ENCODE assay signal across 34 cellular contexts in the genomic region with DNA sequence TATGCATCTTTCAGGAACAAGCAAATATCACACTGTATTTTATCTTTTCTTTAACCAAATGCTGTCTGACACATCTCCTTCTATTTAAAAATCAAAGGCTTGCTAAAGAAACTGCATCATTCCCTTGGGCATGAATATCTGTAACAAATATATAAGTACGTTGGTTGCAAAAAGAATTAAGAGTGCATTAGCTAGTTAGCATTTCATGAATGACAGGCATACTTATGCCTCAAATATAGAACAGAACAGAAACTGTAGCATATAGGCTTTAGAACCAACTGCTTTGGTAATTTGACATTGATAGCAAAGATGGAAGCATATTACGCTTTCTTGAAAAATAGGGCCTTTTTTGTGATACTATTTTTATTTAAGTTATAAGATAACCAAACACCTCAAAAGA.
"Had no signal": no experiment of that assay in that cellular context is flagged by ENCODE, and none has a peak within 500 bp of the region (broad histone marks: within the 10 kb centered on the region; RNA-seq: fewer than 3 reads in every experiment).

No MANE protein-coding gene starts in this region.

- H3K36me3 ChIP-seq: MG63 had no signal

- DNase-seq: Karpas-422, Kasumi-1, MG63, MM.1S, MV-4-11, NCI-H1048, NCI-H1092, NCI-H1092 treated with DMSO at 0.1 percent for 48 hours, NCI-H1105, NCI-H1105 treated with DMSO at 0.1 percent for 48 hours, NCI-H1417, NCI-H1417 treated with DMSO at 0.1 percent for 48 hours, NCI-H1436, NCI-H1436 treated with DMSO at 0.1 percent for 48 hours, NCI-H146, NCI-H1694, NCI-H1694 treated with DMSO at 0.1 percent for 48 hours, NCI-H187, NCI-H187 treated with DMSO at 0.1 percent for 48 hours, NCI-H1930, NCI-H2029, NCI-H2029 treated with DMSO at 0.1 percent for 48 hours, NCI-H2081, NCI-H2081 treated with DMSO at 0.1 percent for 48 hours, NCI-H2107, NCI-H2171, NCI-H2171 treated with DMSO at 0.1 percent for 48 hours, NCI-H2227 treated with DMSO at 0.1 percent for 48 hours, NCI-H226, NCI-H345, NCI-H446, NCI-H446 treated with DMSO at 0.1 percent for 48 hours, NCI-H510A, NCI-H510A treated with DMSO at 0.1 percent for 48 hours had no signal

- H3K4me3 ChIP-seq: MG63 had no signal

- H3K27me3 ChIP-seq: MG63 had no signal
